ENCODE assay signal across 1 cellular context in the genomic region with DNA sequence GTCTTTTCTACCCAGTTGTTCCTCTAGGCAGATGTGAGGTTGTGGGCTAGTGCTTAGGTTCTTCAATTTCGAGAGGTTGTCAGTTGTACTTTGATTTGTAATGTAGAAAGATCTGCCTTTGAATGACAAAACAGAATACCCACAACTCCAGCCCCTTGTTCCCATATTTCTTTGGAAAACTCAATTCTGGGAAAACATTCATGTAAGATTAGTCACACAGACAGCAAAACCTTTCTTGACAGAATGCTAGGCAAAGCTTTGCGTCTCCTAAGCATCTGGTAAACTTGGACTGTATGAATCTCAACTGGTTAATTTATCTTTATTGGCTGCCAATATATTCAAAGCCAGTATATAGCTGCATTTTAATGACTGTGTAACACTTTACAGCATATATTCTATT.
TF ChIP-seq lines count a peak whose summit lies in the region.

No MANE protein-coding gene starts in this region.

TF ChIP-seq in GM12878, 131 proteins besides CTCF, POLR2A, EP300 and RAD21:
- no peak for TF ChIP-seq BACH1 (IDR thresholded peaks at IDR 0.05; ENCODE audit: borderline replicate concordance)
- no peak for TF ChIP-seq PAX5 (IDR thresholded peaks at IDR 0.05; ENCODE audit: borderline replicate concordance, low read depth, low read length)
- no peak for TF ChIP-seq SREBF2 (IDR thresholded peaks at IDR 0.05; ENCODE audit: low read length)
- no peak for TF ChIP-seq YY1 (IDR thresholded peaks at IDR 0.05; ENCODE audit: low read depth, low read length)
- TF ChIP-seq CEBPB (IDR thresholded peaks at IDR 0.05; ENCODE audit: borderline replicate concordance in 1 of 2, low read depth in 2 of 2, low read length in 2 of 2), result no peak
- no peak for TF ChIP-seq RCOR1 (conservative IDR thresholded peaks at IDR 0.05; ENCODE audit: low read depth, low read length)
- TF ChIP-seq ZNF622 (IDR thresholded peaks at IDR 0.05), result no peak
- no peak for TF ChIP-seq FOXK2 (IDR thresholded peaks at IDR 0.05)
- no peak for TF ChIP-seq SMAD1 (IDR thresholded peaks at IDR 0.05; ENCODE audit: low read depth, partially characterized antibody)
- TF ChIP-seq TBL1XR1 (IDR thresholded peaks at IDR 0.05; ENCODE audit: low read depth, low read length), result no peak
- no peak for TF ChIP-seq ZNF24 (IDR thresholded peaks at IDR 0.05)
- TF ChIP-seq PAX8 (IDR thresholded peaks at IDR 0.05), result no peak
- TF ChIP-seq TCF12 (IDR thresholded peaks at IDR 0.05; ENCODE audit: low read depth, low read length), result no peak
- no peak for TF ChIP-seq BCL11A (IDR thresholded peaks at IDR 0.05; ENCODE audit: low read depth, low read length)
- TF ChIP-seq, protein P1, sequence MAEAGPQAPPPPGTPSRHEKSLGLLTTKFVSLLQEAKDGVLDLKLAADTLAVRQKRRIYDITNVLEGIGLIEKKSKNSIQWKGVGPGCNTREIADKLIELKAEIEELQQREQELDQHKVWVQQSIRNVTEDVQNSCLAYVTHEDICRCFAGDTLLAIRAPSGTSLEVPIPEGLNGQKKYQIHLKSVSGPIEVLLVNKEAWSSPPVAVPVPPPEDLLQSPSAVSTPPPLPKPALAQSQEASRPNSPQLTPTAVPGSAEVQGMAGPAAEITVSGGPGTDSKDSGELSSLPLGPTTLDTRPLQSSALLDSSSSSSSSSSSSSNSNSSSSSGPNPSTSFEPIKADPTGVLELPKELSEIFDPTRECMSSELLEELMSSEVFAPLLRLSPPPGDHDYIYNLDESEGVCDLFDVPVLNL (IDR thresholded peaks at IDR 0.05; ENCODE audit: low read depth, low read length), result no peak
